Comparison of ENCODE assay signal across 16 cellular contexts in the genomic region with DNA sequence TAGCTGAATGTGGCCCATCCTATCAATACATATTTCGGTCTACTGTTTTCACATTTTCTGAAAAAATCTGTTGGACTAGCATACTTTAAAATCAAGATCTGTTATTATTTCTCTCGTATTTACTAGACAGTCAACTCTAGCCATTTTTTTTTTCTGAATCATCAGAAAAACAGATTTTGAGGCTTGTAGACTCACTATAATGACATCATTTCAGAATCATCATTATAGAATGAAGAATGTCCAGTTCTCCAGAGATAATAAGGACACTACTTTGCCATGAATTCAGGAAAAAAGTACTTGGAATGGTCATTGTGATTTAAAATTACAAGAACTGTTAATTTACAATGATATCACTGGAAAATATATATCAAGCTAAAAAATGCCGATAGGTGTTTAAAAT.
DNase-seq lines count a peak whose midpoint lies in the region; ATAC-seq, FAIRE-seq and TF ChIP-seq lines count a peak whose summit lies in the region.
"Had no signal": no experiment of that assay in that cellular context is flagged by ENCODE, and none has a peak within 500 bp of the region (broad histone marks: within the 10 kb centered on the region; RNA-seq: fewer than 3 reads in every experiment).

No MANE protein-coding gene starts in this region.

- H3K4me1 Mint-ChIP-seq in activated T-cell treated with anti-CD3 and anti-CD28 coated beads, Interleukin-2, amount 50 U/mL, for 72 hours (ENCODE audit: low read depth): no peaks in the 10 kb centered on the region
- H3K4me1 Mint-ChIP-seq: CD8-positive, alpha-beta memory T cell had no signal

- TF ChIP-seq EP300 in HepG2 (IDR thresholded peaks at IDR 0.05; ENCODE audit: low read depth in 2 of 2, low read length in 2 of 2): no peak
- no peak for TF ChIP-seq EP300 in HepG2 (CRISPR knock-in tag; IDR thresholded peaks at IDR 0.05; ENCODE audit: borderline replicate concordance)

- no peak for TF ChIP-seq POLR2A in HepG2 (IDR thresholded peaks at IDR 0.05; ENCODE audit: insufficient read depth in 1 of 2, low read depth in 2 of 2, low read length in 2 of 2)
- no peak for TF ChIP-seq POLR2A in right lobe of liver (IDR thresholded peaks at IDR 0.05)

- DNase-seq in HepG2 (ENCODE audit: low spot score): no peak
- DNase-seq in right lobe of liver: no peak
- DNase-seq in astrocyte of the spinal cord (ENCODE audit: low read depth, low spot score): peak; percentile 9
- DNase-seq in non-pigmented ciliary epithelial cell (ENCODE audit: low read depth): peak; percentile 1
- DNase-seq in brain microvascular endothelial cell: no peak
- DNase-seq in activated T-cell treated with anti-CD3 and anti-CD28 coated beads, Interleukin-2, amount 50 U/mL, for 72 hours: no peak
- DNase-seq: 8988T; AML-193; Caco-2; CD8-positive, alpha-beta memory T cell; DND-41; H7 had no signal

- TF ChIP-seq CTCF in HepG2 (CRISPR knock-in tag; IDR thresholded peaks at IDR 0.05) (no peak), right lobe of liver (IDR thresholded peaks at IDR 0.05) (no peak), astrocyte of the spinal cord (IDR thresholded peaks at IDR 0.05; ENCODE audit: low read depth, low read length) (no peak), brain microvascular endothelial cell (IDR thresholded peaks at IDR 0.05; ENCODE audit: low read depth, low read length, missing control alignments) (no peak)

- H3K27me3 ChIP-seq in HepG2 (ENCODE audit: control insufficient read depth in 1 of 2, insufficient read depth in 2 of 2, low read length in 2 of 2): no peaks in the 10 kb centered on the region
- H3K27me3 ChIP-seq in right lobe of liver: no peaks in the 10 kb centered on the region
- H3K27me3 ChIP-seq in brain microvascular endothelial cell (replicated peaks): no peaks in the 10 kb centered on the region
- H3K27me3 ChIP-seq: BLaER1 had no signal

- ATAC-seq in HepG2 (no peak), right lobe of liver (no peak), HG03097 (IDR thresholded peaks at IDR 0.05; ENCODE audit: low FRiP score, unreplicated experiment) (no peak)
- no peak for ATAC-seq in activated T-cell treated with anti-CD3 and anti-CD28 coated beads, Interleukin-2, amount 50 U/mL, for 72 hours (replicated peaks in 1 of 2)
- ATAC-seq: GM12878, GM23338 had no signal

- H3K9me3 Mint-ChIP-seq in activated T-cell treated with anti-CD3 and anti-CD28 coated beads, Interleukin-2, amount 50 U/mL, for 72 hours: peaks cover 0 to 2% of the 10 kb centered on the region in 2 donors
- H3K9me3 Mint-ChIP-seq: GM23338 had no signal

- POLR2A ChIA-PET in HepG2 (lab: Yijun Ruan, JAX): no interaction called here

- H3K36me3 ChIP-seq in HepG2 (replicated peaks in 1 of 2; ENCODE audit: control insufficient read depth in 1 of 2, insufficient read depth in 2 of 2, low read length in 2 of 2): no peaks in the 10 kb centered on the region
- H3K36me3 ChIP-seq in right lobe of liver: no peaks in the 10 kb centered on the region
- H3K36me3 ChIP-seq in brain microvascular endothelial cell (replicated peaks): no peaks in the 10 kb centered on the region
- H3K36me3 ChIP-seq: BLaER1 had no signal

- H3K4me3 ChIP-seq in HepG2 (replicated peaks in 1 of 3; ENCODE audit: insufficient read depth in 1 of 3, low read depth in 2 of 3, low read length in 3 of 3) (no peak overlapping the region), right lobe of liver (no peak overlapping the region), astrocyte of the spinal cord (ENCODE audit: low read depth, low read length) (no peak overlapping the region), brain microvascular endothelial cell (ENCODE audit: low read depth, low read length) (no peak overlapping the region)
- H3K4me3 ChIP-seq: BLaER1, GM12878, GM23338 had no signal

- H3K27ac ChIP-seq in HepG2 (ENCODE audit: extremely low read length, insufficient read depth, low read length) (no peak overlapping the region), right lobe of liver (no peak overlapping the region), brain microvascular endothelial cell (no peak overlapping the region)
- H3K27ac ChIP-seq: BLaER1 had no signal

- 5% methylated on average over 3 of the region's 3 CpGs for WGBS in HepG2 (ENCODE audit: low lambda C conversion rate)
- 61% methylated on average over 3 of the region's 3 CpGs for WGBS in right lobe of liver (ENCODE audit: insufficient coverage, low coverage, low lambda C conversion rate, missing lambda C conversion rate)

- no peak overlapping the region for H3K4me2 ChIP-seq in HepG2 (ENCODE audit: low read depth, low read length)
- H3K4me2 ChIP-seq: BLaER1, GM23338 had no signal

- TF ChIP-seq RAD21 in HepG2 (CRISPR knock-in tag; IDR thresholded peaks at IDR 0.05): no peak

- H3K4me1 ChIP-seq in HepG2 (ENCODE audit: insufficient read depth, low read length) (no peaks in the 10 kb centered on the region), right lobe of liver (no peaks in the 10 kb centered on the region)
- H3K4me1 ChIP-seq: BLaER1, Caco-2 had no signal

- in situ Hi-C loops in HepG2 (cut with HindIII; ENCODE audit: extremely low pct_ligation_motif_present, low pct_unique_long_range_greater_than_20kb) (no loop called here), astrocyte of the spinal cord (cut with HindIII; ENCODE audit: low sequenced_read_pairs) (no loop called here), brain microvascular endothelial cell (cut with HindIII; ENCODE audit: low pct_ligation_motif_present, low sequenced_read_pairs) (no loop called here)

- no peaks in the 10 kb centered on the region for H3K36me3 Mint-ChIP-seq in activated T-cell treated with anti-CD3 and anti-CD28 coated beads, Interleukin-2, amount 50 U/mL, for 72 hours (ENCODE audit: insufficient read depth in 2 of 2)
- H3K36me3 Mint-ChIP-seq: CD8-positive, alpha-beta memory T cell had no signal

- FAIRE-seq in HepG2 (lab: Jason Lieb, UNC): no peak
- FAIRE-seq: GM12878 had no signal

- intact Hi-C loops in HepG2 (cut with micrococcal nuclease; ENCODE audit: unreplicated experiment) (no loop called here), right lobe of liver (cut with DNase I) (no loop called here)

- peaks cover 81% of the 10 kb centered on the region for H3K9me3 ChIP-seq in HepG2 (ENCODE audit: low read length)
- H3K9me3 ChIP-seq in right lobe of liver: no peaks in the 10 kb centered on the region
- H3K9me3 ChIP-seq: BLaER1, Caco-2 had no signal

- CTCF ChIA-PET in HepG2 (lab: Yijun Ruan, JAX; ENCODE audit: low intra/inter-chr PET ratio, low total read pairs): no interaction called here

- BruUV-seq in HepG2 (replicated peaks; lab: Mats Ljungman, UMichigan): no TSS peak

- H2AFZ ChIP-seq in HepG2 (ENCODE audit: low read length): no peak overlapping the region
- H2AFZ ChIP-seq: GM23338 had no signal

- no peak overlapping the region for H3K4me3 Mint-ChIP-seq in activated T-cell treated with anti-CD3 and anti-CD28 coated beads, Interleukin-2, amount 50 U/mL, for 72 hours
- H3K4me3 Mint-ChIP-seq: CD8-positive, alpha-beta memory T cell; GM23338 had no signal

- no peak overlapping the region for H3K27ac Mint-ChIP-seq in activated T-cell treated with anti-CD3 and anti-CD28 coated beads, Interleukin-2, amount 50 U/mL, for 72 hours
- H3K27ac Mint-ChIP-seq: CD8-positive, alpha-beta memory T cell; GM23338 had no signal

- H3K9ac ChIP-seq in HepG2 (ENCODE audit: insufficient read depth, low read depth, low read length): no peak overlapping the region
- H3K9ac ChIP-seq: BLaER1 had no signal

- no peaks in the 10 kb centered on the region for H3K27me3 Mint-ChIP-seq in activated T-cell treated with anti-CD3 and anti-CD28 coated beads, Interleukin-2, amount 50 U/mL, for 72 hours (ENCODE audit: low read depth)
- H3K27me3 Mint-ChIP-seq: CD8-positive, alpha-beta memory T cell had no signal

- H3K79me2 ChIP-seq in HepG2 (ENCODE audit: insufficient read depth, low read length): no peaks in the 10 kb centered on the region

- no peaks in the 10 kb centered on the region for H4K20me1 ChIP-seq in HepG2 (ENCODE audit: insufficient read depth, low read length)
- H4K20me1 ChIP-seq: BLaER1 had no signal

TF ChIP-seq in HepG2, 621 proteins besides CTCF, POLR2A, EP300 and RAD21:
- TF ChIP-seq, protein P1, sequence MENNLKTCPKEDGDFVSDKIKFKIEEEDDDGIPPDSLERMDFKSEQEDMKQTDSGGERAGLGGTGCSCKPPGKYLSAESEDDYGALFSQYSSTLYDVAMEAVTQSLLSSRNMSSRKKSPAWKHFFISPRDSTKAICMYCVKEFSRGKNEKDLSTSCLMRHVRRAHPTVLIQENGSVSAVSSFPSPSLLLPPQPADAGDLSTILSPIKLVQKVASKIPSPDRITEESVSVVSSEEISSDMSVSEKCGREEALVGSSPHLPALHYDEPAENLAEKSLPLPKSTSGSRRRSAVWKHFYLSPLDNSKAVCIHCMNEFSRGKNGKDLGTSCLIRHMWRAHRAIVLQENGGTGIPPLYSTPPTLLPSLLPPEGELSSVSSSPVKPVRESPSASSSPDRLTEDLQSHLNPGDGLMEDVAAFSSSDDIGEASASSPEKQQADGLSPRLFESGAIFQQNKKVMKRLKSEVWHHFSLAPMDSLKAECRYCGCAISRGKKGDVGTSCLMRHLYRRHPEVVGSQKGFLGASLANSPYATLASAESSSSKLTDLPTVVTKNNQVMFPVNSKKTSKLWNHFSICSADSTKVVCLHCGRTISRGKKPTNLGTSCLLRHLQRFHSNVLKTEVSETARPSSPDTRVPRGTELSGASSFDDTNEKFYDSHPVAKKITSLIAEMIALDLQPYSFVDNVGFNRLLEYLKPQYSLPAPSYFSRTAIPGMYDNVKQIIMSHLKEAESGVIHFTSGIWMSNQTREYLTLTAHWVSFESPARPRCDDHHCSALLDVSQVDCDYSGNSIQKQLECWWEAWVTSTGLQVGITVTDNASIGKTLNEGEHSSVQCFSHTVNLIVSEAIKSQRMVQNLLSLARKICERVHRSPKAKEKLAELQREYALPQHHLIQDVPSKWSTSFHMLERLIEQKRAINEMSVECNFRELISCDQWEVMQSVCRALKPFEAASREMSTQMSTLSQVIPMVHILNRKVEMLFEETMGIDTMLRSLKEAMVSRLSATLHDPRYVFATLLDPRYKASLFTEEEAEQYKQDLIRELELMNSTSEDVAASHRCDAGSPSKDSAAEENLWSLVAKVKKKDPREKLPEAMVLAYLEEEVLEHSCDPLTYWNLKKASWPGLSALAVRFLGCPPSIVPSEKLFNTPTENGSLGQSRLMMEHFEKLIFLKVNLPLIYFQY (CRISPR knock-in tag; IDR thresholded peaks at IDR 0.05; ENCODE audit: borderline replicate concordance): no peak
- TF ChIP-seq ATF7 (IDR thresholded peaks at IDR 0.05): peak; percentile 42; the same call in 1 of the 2 replicates
- TF ChIP-seq ATF7 (CRISPR knock-in tag; IDR thresholded peaks at IDR 0.05): no peak
TF ChIP-seq in HepG2: peak in this region for 1.

Comparison
In these comparisons a context has a peak if more than half of its experiments do, and no peak if none do; other contexts are left out.
1. DNase-seq: peak in astrocyte of the spinal cord (single experiment) and non-pigmented ciliary epithelial cell (single experiment); none in HepG2 (single experiment), right lobe of liver (0 of 3), brain microvascular endothelial cell (single experiment) and activated T-cell treated with anti-CD3 and anti-CD28 coated beads, Interleukin-2, amount 50 U/mL, for 72 hours (0 of 2).